In the genomic region with DNA sequence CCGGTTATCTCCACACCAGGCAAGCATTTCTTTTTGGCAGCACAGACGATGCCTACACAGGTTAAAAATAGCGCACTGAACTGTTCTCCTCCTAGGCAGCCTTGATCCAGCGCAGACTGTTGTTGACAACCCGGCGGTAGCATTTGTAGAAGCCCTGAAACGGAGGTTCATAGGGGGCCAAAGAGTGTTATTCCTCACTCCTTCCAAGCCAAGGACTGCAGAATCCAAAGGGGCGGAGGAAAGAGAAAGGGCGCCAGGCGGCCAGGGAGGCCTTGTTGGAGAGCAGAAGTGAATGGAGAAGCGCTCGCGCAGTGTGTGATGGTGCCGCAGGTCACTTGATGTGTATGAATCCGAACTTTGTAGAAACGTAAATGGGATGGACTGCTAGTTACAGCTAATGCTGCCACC, we compare ENCODE assay signal across 25 cellular contexts.
"Had no signal": no experiment of that assay in that cellular context is flagged by ENCODE, and none has a peak within 500 bp of the region (broad histone marks: within the 10 kb centered on the region; RNA-seq: fewer than 3 reads in every experiment).

No MANE protein-coding gene starts in this region.

- DNase-seq: activated CD4-positive, alpha-beta memory T cell treated with anti-CD3 and anti-CD28 coated beads, Interleukin-2, amount 10 ng/mL, durations not matched to agents 7 days and 5 days; activated CD4-positive, alpha-beta T cell treated with anti-CD3 and anti-CD28 coated beads, Interleukin-2, amount 10 ng/mL, durations not matched to agents 24 days and 14 days; activated effector memory CD4-positive, alpha-beta T cell treated with anti-CD3 and anti-CD28 coated beads, Interleukin-2, amount 50 U/mL, for 16 hours; activated naive CD4-positive, alpha-beta T cell treated with anti-CD3 and anti-CD28 coated beads, Interleukin-2, amount 10 ng/mL, durations not matched to agents 7 days and 5 days; activated T-cell treated with anti-CD3 and anti-CD28 coated beads, Interleukin-2, amount 50 U/mL, for 72 hours; body of pancreas; caudate nucleus; effector CD8-positive, alpha-beta T cell; erythroblast; foreskin fibroblast; immature natural killer cell; right lobe of liver; stimulated activated CD4-positive, alpha-beta T cell treated with anti-CD3 and anti-CD28 coated beads, Interleukin-15, amount 100 ng/mL, for 24 hours; stimulated activated CD4-positive, alpha-beta T cell treated with anti-CD3 and anti-CD28 coated beads, Interleukin-2, amount 100 ng/mL, for 48 hours; stimulated activated CD8-positive, alpha-beta memory T cell treated with anti-CD3 and anti-CD28 coated beads, Interleukin-4, amount 100 ng/mL, for 48 hours; stimulated activated naive CD4-positive, alpha-beta T cell; upper lobe of left lung had no signal

- H3K9me3 ChIP-seq: body of pancreas, prostate gland, right lobe of liver, thoracic aorta, upper lobe of left lung had no signal

- H3K4me1 Mint-ChIP-seq: activated CD4-positive, alpha-beta memory T cell treated with anti-CD3 and anti-CD28 coated beads, Interleukin-2, amount 10 ng/mL, durations not matched to agents 7 days and 5 days; activated CD4-positive, alpha-beta T cell treated with anti-CD3 and anti-CD28 coated beads, Interleukin-2, amount 10 ng/mL, durations not matched to agents 24 days and 14 days; activated naive CD4-positive, alpha-beta T cell treated with anti-CD3 and anti-CD28 coated beads, Interleukin-2, amount 10 ng/mL, durations not matched to agents 7 days and 5 days had no signal

- H3K4me2 ChIP-seq: hepatocyte, smooth muscle cell had no signal

- H3K4me3 ChIP-seq: body of pancreas, hepatocyte, prostate gland, right lobe of liver, SK-N-MC, smooth muscle cell, thoracic aorta, upper lobe of left lung had no signal

- ATAC-seq: activated CD4-positive, CD25-positive, alpha-beta regulatory T cell treated with anti-CD3 and anti-CD28 coated beads, Interleukin-2, amount 50 U/mL, for 24 hours; activated T-cell treated with anti-CD3 and anti-CD28 coated beads, Interleukin-2, amount 50 U/mL, for 72 hours; body of pancreas; right lobe of liver had no signal

- H3K36me3 ChIP-seq: prostate gland, right lobe of liver, thoracic aorta, upper lobe of left lung had no signal

- H3K9me3 Mint-ChIP-seq: activated naive CD4-positive, alpha-beta T cell treated with anti-CD3 and anti-CD28 coated beads, Interleukin-2, amount 10 ng/mL, durations not matched to agents 7 days and 5 days had no signal

- H3K27ac Mint-ChIP-seq: activated CD4-positive, alpha-beta memory T cell treated with anti-CD3 and anti-CD28 coated beads, Interleukin-2, amount 10 ng/mL, durations not matched to agents 7 days and 5 days; activated CD4-positive, alpha-beta T cell treated with anti-CD3 and anti-CD28 coated beads, Interleukin-2, amount 10 ng/mL, durations not matched to agents 24 days and 14 days; activated naive CD4-positive, alpha-beta T cell treated with anti-CD3 and anti-CD28 coated beads, Interleukin-2, amount 10 ng/mL, durations not matched to agents 7 days and 5 days; activated T-cell treated with anti-CD3 and anti-CD28 coated beads, Interleukin-2, amount 50 U/mL, for 72 hours; dendritic cell treated with granulocyte-macrophage colony-stimulating factor and Interleukin-4, amounts not matched to agents 40 ng/mL and 50 ng/mL, for 4 days; immature natural killer cell had no signal

- H3K27ac ChIP-seq: body of pancreas, hepatocyte, prostate gland, right lobe of liver, SK-N-MC, thoracic aorta, upper lobe of left lung, VCaP had no signal

- H3K36me3 Mint-ChIP-seq: activated naive CD4-positive, alpha-beta T cell treated with anti-CD3 and anti-CD28 coated beads, Interleukin-2, amount 10 ng/mL, durations not matched to agents 7 days and 5 days; immature natural killer cell had no signal

- H2AFZ ChIP-seq: hepatocyte had no signal

- H3K27me3 ChIP-seq: body of pancreas, hepatocyte, right lobe of liver, upper lobe of left lung had no signal

- H3K79me2 ChIP-seq: hepatocyte had no signal

- H3K4me3 Mint-ChIP-seq: activated CD4-positive, alpha-beta memory T cell treated with anti-CD3 and anti-CD28 coated beads, Interleukin-2, amount 10 ng/mL, durations not matched to agents 7 days and 5 days; activated CD4-positive, alpha-beta T cell treated with anti-CD3 and anti-CD28 coated beads, Interleukin-2, amount 10 ng/mL, durations not matched to agents 24 days and 14 days; activated naive CD4-positive, alpha-beta T cell treated with anti-CD3 and anti-CD28 coated beads, Interleukin-2, amount 10 ng/mL, durations not matched to agents 7 days and 5 days; activated T-cell treated with anti-CD3 and anti-CD28 coated beads, Interleukin-2, amount 50 U/mL, for 72 hours; dendritic cell treated with granulocyte-macrophage colony-stimulating factor and Interleukin-4, amounts not matched to agents 40 ng/mL and 50 ng/mL, for 4 days; immature natural killer cell had no signal

- H3K4me1 ChIP-seq: body of pancreas, prostate gland, upper lobe of left lung had no signal

- H3K27me3 Mint-ChIP-seq: activated CD4-positive, alpha-beta memory T cell treated with anti-CD3 and anti-CD28 coated beads, Interleukin-2, amount 10 ng/mL, durations not matched to agents 7 days and 5 days; activated CD4-positive, alpha-beta T cell treated with anti-CD3 and anti-CD28 coated beads, Interleukin-2, amount 10 ng/mL, durations not matched to agents 24 days and 14 days; activated naive CD4-positive, alpha-beta T cell treated with anti-CD3 and anti-CD28 coated beads, Interleukin-2, amount 10 ng/mL, durations not matched to agents 7 days and 5 days; dendritic cell treated with granulocyte-macrophage colony-stimulating factor and Interleukin-4, amounts not matched to agents 40 ng/mL and 50 ng/mL, for 4 days had no signal
